Comparison of ENCODE assay signal across 14 cellular contexts in genomic region chr10:62511656-62512055, GRCh38.
DNase-seq lines count a peak whose midpoint lies in the region; ATAC-seq and TF ChIP-seq lines count a peak whose summit lies in the region.
"Had no signal": no experiment of that assay in that cellular context is flagged by ENCODE, and none has a peak within 500 bp of the region (broad histone marks: within the 10 kb centered on the region; RNA-seq: fewer than 3 reads in every experiment).

No MANE protein-coding gene starts in this region.

- DNase-seq in RPMI8226 (no peak), CD14-positive monocyte (ENCODE audit: low spot score) (no peak), body of pancreas (no peak), GM19238 (ENCODE audit: insufficient read length, low spot score) (no peak)
- DNase-seq: activated CD4-positive, alpha-beta T cell treated with anti-CD3 and anti-CD28 coated beads, Interleukin-2, amount 10 ng/mL, durations not matched to agents 7 days and 5 days; gastrocnemius medialis; GF-D8; left ventricle myocardium inferior; NCI-H82 had no signal

- no peaks in the 10 kb centered on the region for H3K9me3 ChIP-seq in body of pancreas
- H3K9me3 ChIP-seq: gastrocnemius medialis, left ventricle myocardium inferior had no signal

- no peak overlapping the region for H3K27ac Mint-ChIP-seq in CD14-positive monocyte
- H3K27ac Mint-ChIP-seq: activated CD4-positive, alpha-beta T cell treated with anti-CD3 and anti-CD28 coated beads, Interleukin-2, amount 10 ng/mL, durations not matched to agents 7 days and 5 days; activated naive CD8-positive, alpha-beta T cell had no signal

- intact Hi-C loops in CD14-positive monocyte (cut with micrococcal nuclease): no loop called here
- intact Hi-C loops in body of pancreas (cut with DNase I): no loop called here

- peaks cover 0 to 2% (median 0%) of the 10 kb centered on the region in 7 donors for H3K9me3 Mint-ChIP-seq in CD14-positive monocyte
- H3K9me3 Mint-ChIP-seq: activated CD4-positive, alpha-beta T cell treated with anti-CD3 and anti-CD28 coated beads, Interleukin-2, amount 10 ng/mL, durations not matched to agents 7 days and 5 days had no signal

- 34 to 58% methylated on average over 2 of the region's 2 CpGs for WGBS in body of pancreas, 2 donors

- H3K4me1 ChIP-seq in body of pancreas: no peaks in the 10 kb centered on the region
- H3K4me1 ChIP-seq: gastrocnemius medialis, left ventricle myocardium inferior had no signal

- no peak overlapping the region for H3K27ac ChIP-seq in body of pancreas
- H3K27ac ChIP-seq: gastrocnemius medialis, left ventricle myocardium inferior had no signal

- no peak overlapping the region for H3K4me3 Mint-ChIP-seq in CD14-positive monocyte
- H3K4me3 Mint-ChIP-seq: activated CD4-positive, alpha-beta T cell treated with anti-CD3 and anti-CD28 coated beads, Interleukin-2, amount 10 ng/mL, durations not matched to agents 7 days and 5 days; activated naive CD8-positive, alpha-beta T cell had no signal

- TF ChIP-seq POLR2A in body of pancreas (IDR thresholded peaks at IDR 0.05): no peak

- H3K4me3 ChIP-seq in body of pancreas: no peak overlapping the region
- H3K4me3 ChIP-seq: gastrocnemius medialis, left ventricle myocardium inferior had no signal

- ATAC-seq in GM18499 (IDR thresholded peaks at IDR 0.05; ENCODE audit: insufficient read depth, unreplicated experiment) (peak; percentile 94), GM19395 (IDR thresholded peaks at IDR 0.05; ENCODE audit: unreplicated experiment) (peak; percentile 94), HG02840 (IDR thresholded peaks at IDR 0.05; ENCODE audit: low FRiP score, unreplicated experiment) (peak; percentile 70), HG03558 (IDR thresholded peaks at IDR 0.05; ENCODE audit: extremely low read depth, unreplicated experiment) (peak; percentile 93), body of pancreas (no peak)
- ATAC-seq: gastrocnemius medialis had no signal

- no peaks in the 10 kb centered on the region for H3K27me3 ChIP-seq in body of pancreas
- H3K27me3 ChIP-seq: gastrocnemius medialis had no signal

- H3K36me3 Mint-ChIP-seq in CD14-positive monocyte: no peaks in the 10 kb centered on the region
- H3K36me3 Mint-ChIP-seq: activated naive CD8-positive, alpha-beta T cell had no signal

- H3K36me3 ChIP-seq in body of pancreas (replicated peaks in 1 of 2; ENCODE audit: insufficient read depth in 1 of 2, low read depth in 2 of 2): no peaks in the 10 kb centered on the region
- H3K36me3 ChIP-seq: gastrocnemius medialis, left ventricle myocardium inferior had no signal

- peaks cover 2% of the 10 kb centered on the region for H3K4me1 Mint-ChIP-seq in CD14-positive monocyte

- TF ChIP-seq CTCF in CD14-positive monocyte (IDR thresholded peaks at IDR 0.05) (no peak), body of pancreas (IDR thresholded peaks at IDR 0.05) (no peak)

- H3K27me3 Mint-ChIP-seq in CD14-positive monocyte (ENCODE audit: low read depth in 3 of 3): peaks cover 1 to 4% (median 2%) of the 10 kb centered on the region in 3 donors
- H3K27me3 Mint-ChIP-seq: activated naive CD8-positive, alpha-beta T cell had no signal
